8 cellular contexts compared by ENCODE assay signal in genomic region chr17:40362696-40363479, GRCh38. TPM values are rescaled to one million over a fixed set of nuclear protein-coding genes. Genes with fewer than 3 reads are reported as not detected.
DNase-seq lines count a peak whose midpoint lies in the region; ATAC-seq and TF ChIP-seq lines count a peak whose summit lies in the region.

No MANE protein-coding gene starts in this region.

- peak overlapping the region; percentile 76 for H3K4me3 Mint-ChIP-seq in dendritic cell treated with granulocyte-macrophage colony-stimulating factor and Interleukin-4, amounts not matched to agents 40 ng/mL and 50 ng/mL, for 4 days

- H3K27ac Mint-ChIP-seq in dendritic cell treated with granulocyte-macrophage colony-stimulating factor and Interleukin-4, amounts not matched to agents 40 ng/mL and 50 ng/mL, for 4 days, result no peak overlapping the region

- DNase-seq in NCI-H2171 (lab: John Stamatoyannopoulos, UW) (peak; percentile 67), lung microvascular endothelial cell (ENCODE audit: low read depth in 2 of 2) (peak; percentile 86 to 92)
- peak; percentile 78 to 83 for DNase-seq in activated CD4-positive, alpha-beta T cell treated with anti-CD3 and anti-CD28 coated beads for 24 hours (ENCODE audit: low read depth in 2 of 2)
- DNase-seq in stimulated activated CD8-positive, alpha-beta memory T cell treated with anti-CD3 and anti-CD28 coated beads, Interleukin-2, amount 100 ng/mL, for 48 hours (ENCODE audit: low read depth in 2 of 2), result peak; percentile 84 to 85
- DNase-seq in NK-92 treated with Interleukin-12 subunit alpha and Interleukin-12 subunit beta, amount 100 ng/mL, for 24 hours (lab: John Stamatoyannopoulos, UW), result no peak

- peak; percentile 92 for TF ChIP-seq CTCF in GM12875 (IDR thresholded peaks at IDR 0.05; ENCODE audit: borderline replicate concordance, insufficient read depth, low read depth, low read length)

- intact Hi-C loops in dendritic cell treated with granulocyte-macrophage colony-stimulating factor and Interleukin-4, amounts not matched to agents 40 ng/mL and 50 ng/mL, for 4 days (cut with micrococcal nuclease), result no loop called here

- peaks cover 47% of the 10 kb centered on the region for H3K27me3 Mint-ChIP-seq in dendritic cell treated with granulocyte-macrophage colony-stimulating factor and Interleukin-4, amounts not matched to agents 40 ng/mL and 50 ng/mL, for 4 days

- H3K4me3 ChIP-seq in GM12875 (ENCODE audit: low read depth, low read length), result peak overlapping the region; percentile 40

- H3K36me3 Mint-ChIP-seq in dendritic cell treated with granulocyte-macrophage colony-stimulating factor and Interleukin-4, amounts not matched to agents 40 ng/mL and 50 ng/mL, for 4 days (ENCODE audit: low read depth), result no peaks in the 10 kb centered on the region

- peaks cover 29% of the 10 kb centered on the region for H3K4me1 Mint-ChIP-seq in dendritic cell treated with granulocyte-macrophage colony-stimulating factor and Interleukin-4, amounts not matched to agents 40 ng/mL and 50 ng/mL, for 4 days (ENCODE audit: low read depth)

- no peaks in the 10 kb centered on the region for H3K9me3 Mint-ChIP-seq in dendritic cell treated with granulocyte-macrophage colony-stimulating factor and Interleukin-4, amounts not matched to agents 40 ng/mL and 50 ng/mL, for 4 days

- ATAC-seq in HG02759 (IDR thresholded peaks at IDR 0.05; ENCODE audit: unreplicated experiment), result peak; percentile 69

RNA-seq across cellular contexts. Expression of gene GJD3, which starts 1.6 kb away (rescaled TPM):
- total RNA-seq in lung microvascular endothelial cell, result 2.2 and 3.0 TPM in 2 replicates

RNA-seq across cellular contexts. Expression of gene RARA, which starts 53.9 kb away (rescaled TPM):
- 5.4 and 6.0 TPM in 2 replicates for total RNA-seq in lung microvascular endothelial cell

RNA-seq across cellular contexts. Expression of gene TOP2A, which starts 54.8 kb away (rescaled TPM):
- 10.5 and 35.3 TPM in 2 replicates for total RNA-seq in lung microvascular endothelial cell
